ENCODE assay signal across 8 cellular contexts in genomic region chr20:3781153-3781910, GRCh38. TPM values are rescaled to one million over a fixed set of nuclear protein-coding genes. Genes with fewer than 3 reads are reported as not detected.
DNase-seq lines count a peak whose midpoint lies in the region; ATAC-seq and TF ChIP-seq lines count a peak whose summit lies in the region.

Gene SPEF1, minus strand, starts transcription at chr20:3781448. Its CDS starts 161 bp downstream, at chr20:3781287.

- H3K9me3 ChIP-seq in skeletal muscle satellite cell (replicated peaks; ENCODE audit: low read length), result no peaks in the 10 kb centered on the region

- H3K9ac ChIP-seq in skeletal muscle satellite cell (ENCODE audit: low read depth, low read length), result peak within 1 kb of the TSS; percentile 32

- POLR2A ChIA-PET in HEK293T (lab: Yijun Ruan, JAX), result interaction anchor here (0.9 to 1.7 kb wide), 5 partner anchors 13 to 105 kb away, joined by 4 to 9 read pairs (median 5); partner anchors contain the start of genes ADISSP and AP5S1

- H3K4me1 ChIP-seq in skeletal muscle satellite cell (ENCODE audit: control insufficient read depth, insufficient read depth, low read length), result peaks cover 46% of the 10 kb centered on the region

- CTCF ChIA-PET in HEK293T (lab: Yijun Ruan, JAX), result interaction anchor here (0.8 to 1.7 kb wide), 4 partner anchors 13 to 218 kb away, joined by 3 to 17 read pairs (median 6); partner anchors contain the start of gene ADISSP

- H3K27me3 ChIP-seq in skeletal muscle satellite cell (ENCODE audit: control insufficient read depth, insufficient read depth, low read length), result no peaks in the 10 kb centered on the region

- H3K27me3 Mint-ChIP-seq in central memory CD8-positive, alpha-beta T cell, result no peaks in the 10 kb centered on the region
- H3K27me3 Mint-ChIP-seq in immature natural killer cell (ENCODE audit: low read depth in 3 of 3), result peaks cover 2 to 10% (median 2%) of the 10 kb centered on the region in 3 donors

- H3K36me3 ChIP-seq in skeletal muscle satellite cell (ENCODE audit: insufficient read depth, low read length), result peaks cover 20% of the 10 kb centered on the region

- no peaks in the 10 kb centered on the region for H3K9me3 Mint-ChIP-seq in central memory CD8-positive, alpha-beta T cell
- H3K9me3 Mint-ChIP-seq in immature natural killer cell, result no peaks in the 10 kb centered on the region

- peaks cover 47% of the 10 kb centered on the region for H3K4me1 Mint-ChIP-seq in central memory CD8-positive, alpha-beta T cell
- H3K4me1 Mint-ChIP-seq in immature natural killer cell, result peaks cover 40 to 55% of the 10 kb centered on the region in 2 donors

- H3K4me3 ChIP-seq in skeletal muscle satellite cell (ENCODE audit: low read length), result peak within 1 kb of the TSS; percentile 69

- peaks cover 13% of the 10 kb centered on the region for H3K36me3 Mint-ChIP-seq in central memory CD8-positive, alpha-beta T cell (ENCODE audit: insufficient read depth)
- no peaks in the 10 kb centered on the region for H3K36me3 Mint-ChIP-seq in immature natural killer cell

- ATAC-seq in SK-N-SH treated with all-trans-retinoic acid at 6 μM for 48 hours, result peak; percentile 85
- ATAC-seq in central memory CD8-positive, alpha-beta T cell (replicated peaks; ENCODE audit: extremely low read depth, poor library complexity, severe bottlenecking), result peak; percentile 38

- peak within 1 kb of the TSS; percentile 63 for H3K4me3 Mint-ChIP-seq in central memory CD8-positive, alpha-beta T cell
- peak within 1 kb of the TSS; percentile 52 to 82 (median 71) for H3K4me3 Mint-ChIP-seq in immature natural killer cell

- DNase-seq in NCI-H1436 (lab: John Stamatoyannopoulos, UW) (peak; percentile 83), NCI-H1436 treated with DMSO at 0.1 percent for 48 hours (lab: John Stamatoyannopoulos, UW) (no peak), HEK293T (ENCODE audit: extremely low spot score) (peak; percentile 90), NCI-H1417 (lab: John Stamatoyannopoulos, UW) (peak; percentile 89 to 97 (median 93)), immature natural killer cell (peak; percentile 48 to 55 (median 54))
- peak in 1 of 2 donors; percentile 25 for DNase-seq in central memory CD8-positive, alpha-beta T cell (ENCODE audit: low spot score in 2 of 2)

- peak within 1 kb of the TSS; percentile 44 for H3K27ac Mint-ChIP-seq in central memory CD8-positive, alpha-beta T cell (ENCODE audit: low read depth)
- H3K27ac Mint-ChIP-seq in immature natural killer cell, result peak within 1 kb of the TSS; percentile 49 to 87 (median 75)

- peak within 1 kb of the TSS; percentile 91 for H3K4me2 ChIP-seq in skeletal muscle satellite cell (ENCODE audit: low read length)

TF ChIP-seq in HEK293T, 16 proteins besides CTCF, POLR2A, EP300 and RAD21:
- TF ChIP-seq FOXK2 (IDR thresholded peaks at IDR 0.05) (no peak), FOXM1 (IDR thresholded peaks at IDR 0.05; ENCODE audit: borderline replicate concordance) (no peak), LEF1 (IDR thresholded peaks at IDR 0.05; ENCODE audit: borderline replicate concordance) (no peak), PKNOX1 (IDR thresholded peaks at IDR 0.05) (no peak), NFRKB (IDR thresholded peaks at IDR 0.05) (no peak), SUZ12 (IDR thresholded peaks at IDR 0.05) (no peak), TARDBP (IDR thresholded peaks at IDR 0.05) (no peak), ELF4 (IDR thresholded peaks at IDR 0.05) (no peak), SP1 (IDR thresholded peaks at IDR 0.05) (no peak), BHLHE40 (IDR thresholded peaks at IDR 0.05; ENCODE audit: borderline replicate concordance) (no peak), HDGF (IDR thresholded peaks at IDR 0.05; ENCODE audit: borderline replicate concordance) (no peak), ZNF384 (IDR thresholded peaks at IDR 0.05) (no peak)

TF ChIP-seq in SK-N-SH treated with all-trans-retinoic acid at 6 μM for 48 hours, 23 proteins besides CTCF, POLR2A, EP300 and RAD21:
- TF ChIP-seq POU6F1 (CRISPR knock-in tag; IDR thresholded peaks at IDR 0.05; ENCODE audit: borderline replicate concordance, low read depth), result no peak
- peak; percentile 25; the same call in 1 of the 2 replicates for TF ChIP-seq CSRNP3 (CRISPR knock-in tag; IDR thresholded peaks at IDR 0.05)
- 0 out of 2 replicates have a peak, but pooled peaks have one; percentile 27 for TF ChIP-seq TSHZ2 (CRISPR knock-in tag; IDR thresholded peaks at IDR 0.05)

RNA-seq across cellular contexts. Expression of gene SPEF1, which starts in this region (rescaled TPM):
- not detected for polyA plus RNA-seq in immature natural killer cell
- total RNA-seq in skeletal muscle satellite cell (2012; rRNA removed), result not detected in 2 replicates

Comparison
In these comparisons a context has a peak if more than half of its experiments do, and no peak if none do; other contexts are left out.
1. Peak in DNase-seq in immature natural killer cell; RNA of the gene not detected or under 1 TPM.